Comparison of ENCODE assay signal across 8 cellular contexts in genomic region chr16:57041182-57042156, GRCh38. TPM values are rescaled to one million over a fixed set of nuclear protein-coding genes. Genes with fewer than 3 reads are reported as not detected.
DNase-seq lines count a peak whose midpoint lies in the region; ATAC-seq and TF ChIP-seq lines count a peak whose summit lies in the region.

No MANE protein-coding gene starts in this region.

- no peaks in the 10 kb centered on the region for H3K9me3 ChIP-seq in naive thymus-derived CD4-positive, alpha-beta T cell (ENCODE audit: control insufficient read depth in 2 of 3, low read length in 3 of 3)
- no peaks in the 10 kb centered on the region for H3K9me3 ChIP-seq in right atrium auricular region

- H3K4me3 ChIP-seq in naive thymus-derived CD4-positive, alpha-beta T cell (ENCODE audit: low read length) = peak overlapping the region; percentile 45
- no peak overlapping the region for H3K4me3 ChIP-seq in right atrium auricular region

- H3K9me3 Mint-ChIP-seq in naive thymus-derived CD4-positive, alpha-beta T cell = peaks cover 0 to 4% (median 0%) of the 10 kb centered on the region in 11 donors

- POLR2A ChIA-PET in naive thymus-derived CD4-positive, alpha-beta T cell (lab: Charles Lee) = interaction anchor here (0.7 to 8.0 kb wide), 16 partner anchors 9 to 201 kb away, joined by 3 to 172 read pairs (median 6); partner anchors contain the start of gene NLRC5

- peak overlapping the region; percentile 86 to 99 (median 95) for H3K27ac Mint-ChIP-seq in naive thymus-derived CD4-positive, alpha-beta T cell

- peak overlapping the region; percentile 66 to 95 (median 84) for H3K4me3 Mint-ChIP-seq in naive thymus-derived CD4-positive, alpha-beta T cell

- H3K36me3 Mint-ChIP-seq in naive thymus-derived CD4-positive, alpha-beta T cell = peaks cover 6 to 56% (median 38%) of the 10 kb centered on the region in 5 donors

- intact Hi-C loops in naive thymus-derived CD4-positive, alpha-beta T cell (cut with micrococcal nuclease) = loop anchor here (1.0 to 10.0 kb wide), 7 partner anchors 25 to 177 kb away; partner anchors contain the start of genes NLRC5 (in 2 of the 2) and SLC12A3 (in 1 of the 2)

- no peaks in the 10 kb centered on the region for H3K27me3 ChIP-seq in naive thymus-derived CD4-positive, alpha-beta T cell (ENCODE audit: control insufficient read depth in 2 of 2, insufficient read depth in 2 of 2, low read length in 2 of 2)
- H3K27me3 ChIP-seq in right atrium auricular region = no peaks in the 10 kb centered on the region

- ATAC-seq in GM19043 (IDR thresholded peaks at IDR 0.05; ENCODE audit: low read depth, unreplicated experiment) (peak; percentile 31), HG03139 (IDR thresholded peaks at IDR 0.05; ENCODE audit: unreplicated experiment) (peak; percentile 18), left lobe of liver (no peak)
- peak; percentile 90 for ATAC-seq in naive thymus-derived CD4-positive, alpha-beta T cell

- DNase-seq in activated CD8-positive, alpha-beta memory T cell treated with anti-CD3 and anti-CD28 coated beads for 4 hours (ENCODE audit: low read depth in 2 of 2) = peak; percentile 66 to 81
- DNase-seq in naive thymus-derived CD4-positive, alpha-beta T cell = peak; percentile 40 to 86 (median 78)
- DNase-seq in SHP77 treated with DMSO at 0.1 percent for 48 hours (lab: John Stamatoyannopoulos, UW) (no peak), NOMO-1 treated with dmso at 0.1 percent for 144 hours (lab: John Stamatoyannopoulos, UW; ENCODE audit: unreplicated experiment) (no peak), right atrium auricular region (ENCODE audit: low spot score) (no peak), left lobe of liver (ENCODE audit: low spot score) (no peak)

- CTCF ChIA-PET in naive thymus-derived CD4-positive, alpha-beta T cell (lab: Charles Lee) = interaction anchor here (0.9 to 5.7 kb wide), 13 partner anchors 14 to 79 kb away, joined by 3 to 44 read pairs (median 5); partner anchors contain the start of genes CETP and NLRC5

- H3K36me3 ChIP-seq in naive thymus-derived CD4-positive, alpha-beta T cell (ENCODE audit: control insufficient read depth in 2 of 3, insufficient read depth in 3 of 3, low read length in 3 of 3) = peaks cover 21 to 60% (median 28%) of the 10 kb centered on the region in 3 experiments
- H3K36me3 ChIP-seq in right atrium auricular region = no peaks in the 10 kb centered on the region

- TF ChIP-seq CTCF in right atrium auricular region (IDR thresholded peaks at IDR 0.05) = no peak

- peak overlapping the region; percentile 72 for H3K27ac ChIP-seq in naive thymus-derived CD4-positive, alpha-beta T cell (ENCODE audit: low read depth, low read length)
- H3K27ac ChIP-seq in right atrium auricular region = no peak overlapping the region

- no peaks in the 10 kb centered on the region for H3K27me3 Mint-ChIP-seq in naive thymus-derived CD4-positive, alpha-beta T cell

- peaks cover 74 to 82% of the 10 kb centered on the region in 2 donors for H3K4me1 ChIP-seq in naive thymus-derived CD4-positive, alpha-beta T cell (ENCODE audit: control insufficient read depth in 2 of 2, insufficient read depth in 2 of 2, low read length in 2 of 2)
- H3K4me1 ChIP-seq in right atrium auricular region = peaks cover 0 to 18% of the 10 kb centered on the region in 2 donors

- peaks cover 56 to 88% (median 77%) of the 10 kb centered on the region in 7 donors for H3K4me1 Mint-ChIP-seq in naive thymus-derived CD4-positive, alpha-beta T cell

RNA-seq across cellular contexts. Expression of gene CPNE2, which starts 50.9 kb away (rescaled TPM):
- 10 to 100 TPM in 1 of 5 experiments, 1 to 10 TPM in 4; 1.1 to 11.7 (median 3.5) TPM for total RNA-seq in naive thymus-derived CD4-positive, alpha-beta T cell
- 10 to 100 TPM in 1 of 2 donors, 1 to 10 TPM in 1; 6.8 to 12.6 TPM for polyA plus RNA-seq in naive thymus-derived CD4-positive, alpha-beta T cell
- 10 to 100 TPM; 16.0 to 26.1 TPM for total RNA-seq in right atrium auricular region
- 7.3 TPM for total RNA-seq in left lobe of liver

RNA-seq across cellular contexts. Expression of gene NLRC5, which starts 52.1 kb away (rescaled TPM):
- total RNA-seq in naive thymus-derived CD4-positive, alpha-beta T cell = 100 to 1,000 TPM; 380 to 615 (median 394) TPM
- polyA plus RNA-seq in naive thymus-derived CD4-positive, alpha-beta T cell = 100 to 1,000 TPM in 1 of 2 donors, 10 to 100 TPM in 1; 76.0 to 122 TPM
- total RNA-seq in right atrium auricular region = 1 to 10 TPM; 8.0 to 9.7 TPM
- total RNA-seq in left lobe of liver = 6.4 TPM

Comparison
In these comparisons a context has a peak if more than half of its experiments do, and no peak if none do; other contexts are left out.
1. DNase-seq: peak in activated CD8-positive, alpha-beta memory T cell treated with anti-CD3 and anti-CD28 coated beads for 4 hours (2 of 2) and naive thymus-derived CD4-positive, alpha-beta T cell (9 of 9); none in SHP77 treated with DMSO at 0.1 percent for 48 hours (single experiment), NOMO-1 treated with dmso at 0.1 percent for 144 hours (single experiment), right atrium auricular region (single experiment) and left lobe of liver (single experiment).
2. RNA of gene NLRC5, which starts 52.1 kb away (total RNA-seq): 380 to 615 TPM in naive thymus-derived CD4-positive, alpha-beta T cell; 8.0 to 9.7 TPM in right atrium auricular region and 6.4 TPM in left lobe of liver (single experiment); every median in the first group is over 10 times any median in the second.